ENCODE assay signal across 8 cellular contexts in the genomic region with DNA sequence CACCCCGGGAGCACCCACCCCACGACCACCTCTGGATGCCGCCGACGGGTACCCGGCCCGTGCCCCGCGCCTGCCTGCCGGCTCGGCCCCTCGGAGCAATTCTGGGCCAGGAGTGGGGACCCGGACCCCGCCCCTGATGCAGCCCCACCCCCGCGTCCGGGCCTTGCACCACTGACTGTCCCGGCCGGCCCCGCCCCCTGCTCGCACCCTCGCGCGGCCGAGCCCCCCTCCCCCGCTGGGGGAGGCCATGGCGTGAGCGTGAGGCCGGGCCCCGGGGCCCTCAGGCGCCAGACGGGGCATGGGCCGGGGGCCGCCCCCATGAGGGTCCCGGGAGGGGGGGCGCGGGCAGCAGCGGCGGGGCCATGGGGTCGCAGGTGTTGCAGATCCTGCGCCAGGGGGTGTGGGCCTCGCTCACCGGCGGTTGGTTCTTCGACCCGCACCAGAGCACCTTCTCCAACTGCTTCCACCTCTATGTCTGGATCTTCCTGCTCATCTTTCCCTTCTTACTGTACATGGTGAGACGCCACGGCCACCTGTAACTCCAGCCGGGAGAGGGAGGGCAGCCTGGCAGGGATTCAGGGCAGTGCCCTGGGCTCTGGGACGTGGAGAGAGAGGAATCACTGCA. TPM values are rescaled to one million over a fixed set of nuclear protein-coding genes. Genes with fewer than 3 reads are reported as not detected.
A peak's percentile ranks its signal among the peaks of the same experiment; 100 is the strongest.
DNase-seq lines count a peak whose midpoint lies in the region; ATAC-seq and TF ChIP-seq lines count a peak whose summit lies in the region.

No MANE protein-coding gene starts in this region.

- ATAC-seq in GM19397 (IDR thresholded peaks at IDR 0.05; ENCODE audit: unreplicated experiment): peak; percentile 1
- ATAC-seq in GM21367 (IDR thresholded peaks at IDR 0.05; ENCODE audit: unreplicated experiment): no peak

- H3K9me2 ChIP-seq in hepatocyte (replicated peaks; ENCODE audit: insufficient read depth): no peaks in the 10 kb centered on the region

- H3K27ac ChIP-seq in hepatocyte (peak overlapping the region; percentile 85), smooth muscle cell (ENCODE audit: low read depth) (peak overlapping the region; percentile 69)

- H3K4me3 ChIP-seq in hepatocyte: peak overlapping the region; percentile 16
- H3K4me3 ChIP-seq in smooth muscle cell: peak overlapping the region; percentile 80

- no peak for TF ChIP-seq CTCF in CD14-positive monocyte (IDR thresholded peaks at IDR 0.05)
- TF ChIP-seq CTCF in hepatocyte (IDR thresholded peaks at IDR 0.05; ENCODE audit: poor library complexity): no peak
- TF ChIP-seq CTCF in smooth muscle cell (IDR thresholded peaks at IDR 0.05; ENCODE audit: borderline replicate concordance, insufficient read depth, poor library complexity, severe bottlenecking): no peak

- H3K4me1 Mint-ChIP-seq in CD14-positive monocyte (peaks cover 33% of the 10 kb centered on the region), IgD-negative memory B cell (peaks cover 10 to 27% (median 26%) of the 10 kb centered on the region in 3 donors)
- H3K4me1 Mint-ChIP-seq in activated naive CD8-positive, alpha-beta T cell treated with anti-CD3 and anti-CD28 coated beads for 36 hours: peaks cover 37% of the 10 kb centered on the region

- H3K27me3 ChIP-seq in hepatocyte: no peaks in the 10 kb centered on the region
- no peaks in the 10 kb centered on the region for H3K27me3 ChIP-seq in smooth muscle cell (ENCODE audit: low read depth)

- H3K36me3 Mint-ChIP-seq in CD14-positive monocyte (peaks cover 35 to 61% of the 10 kb centered on the region in 2 donors), IgD-negative memory B cell (peaks cover 4% of the 10 kb centered on the region)
- H3K36me3 Mint-ChIP-seq in activated naive CD8-positive, alpha-beta T cell treated with anti-CD3 and anti-CD28 coated beads for 36 hours: peaks cover 23% of the 10 kb centered on the region

- intact Hi-C loops in CD14-positive monocyte (cut with micrococcal nuclease): loop anchor here (2.0 to 10.0 kb wide), 4 partner anchors 36 to 71 kb away; a partner anchor contains a TSS

- H3K79me2 ChIP-seq in hepatocyte (peaks cover 61% of the 10 kb centered on the region), smooth muscle cell (ENCODE audit: low read depth) (peaks cover 52% of the 10 kb centered on the region)

- H3K9ac ChIP-seq in smooth muscle cell (ENCODE audit: low read depth): peak overlapping the region; percentile 81

- H3F3A ChIP-seq in smooth muscle cell (ENCODE audit: low read depth): no peaks in the 10 kb centered on the region

- H3K4me1 ChIP-seq in hepatocyte (ENCODE audit: insufficient read depth) (peaks cover 25% of the 10 kb centered on the region), smooth muscle cell (ENCODE audit: low read depth) (peaks cover 20% of the 10 kb centered on the region)

- peaks cover 24% of the 10 kb centered on the region for H4K20me1 ChIP-seq in hepatocyte (ENCODE audit: insufficient read depth, poor library complexity, severe bottlenecking)
- H4K20me1 ChIP-seq in smooth muscle cell (ENCODE audit: low read depth): peaks cover 29% of the 10 kb centered on the region

- no peaks in the 10 kb centered on the region for H3K9me3 ChIP-seq in hepatocyte (ENCODE audit: low read depth)
- H3K9me3 ChIP-seq in smooth muscle cell (replicated peaks; ENCODE audit: low read depth): no peaks in the 10 kb centered on the region

- 11% methylated on average over 11 of the region's 50 CpGs for whole genome bisulfite sequencing in hepatocyte (ENCODE audit: low lambda C conversion rate, missing lambda C conversion rate)
- 8% methylated on average over 17 of the region's 50 CpGs for WGBS in smooth muscle cell (ENCODE audit: low lambda C conversion rate)

- H3K9me3 Mint-ChIP-seq in CD14-positive monocyte (peaks cover 0 to 1% (median 0%) of the 10 kb centered on the region in 7 donors), IgD-negative memory B cell (no peaks in the 10 kb centered on the region)
- H3K9me3 Mint-ChIP-seq in activated naive CD8-positive, alpha-beta T cell treated with anti-CD3 and anti-CD28 coated beads for 36 hours: no peaks in the 10 kb centered on the region

- H2AFZ ChIP-seq in hepatocyte (no peak overlapping the region), smooth muscle cell (ENCODE audit: low read depth) (no peak overlapping the region)

- H3K36me3 ChIP-seq in hepatocyte (replicated peaks; ENCODE audit: insufficient read depth, low read depth) (no peaks in the 10 kb centered on the region), smooth muscle cell (ENCODE audit: low read depth) (no peaks in the 10 kb centered on the region)

- H3K27ac Mint-ChIP-seq in CD14-positive monocyte (peak overlapping the region; percentile 89 to 99 (median 96)), IgD-negative memory B cell (peak overlapping the region; percentile 86 to 97 (median 90))
- H3K27ac Mint-ChIP-seq in activated naive CD8-positive, alpha-beta T cell treated with anti-CD3 and anti-CD28 coated beads for 36 hours: peak overlapping the region; percentile 98

- peak overlapping the region; percentile 91 for H3K4me2 ChIP-seq in hepatocyte
- H3K4me2 ChIP-seq in smooth muscle cell: peak overlapping the region; percentile 94

- no peak for DNase-seq in CD14-positive monocyte (ENCODE audit: low spot score)
- DNase-seq in activated naive CD8-positive, alpha-beta T cell treated with anti-CD3 and anti-CD28 coated beads for 36 hours: peak; percentile 70
- DNase-seq in hepatocyte (ENCODE audit: low spot score): peak; percentile 83
- no peak for DNase-seq in smooth muscle cell (lab: John Stamatoyannopoulos, UW; ENCODE audit: unreplicated experiment)
- DNase-seq in NCI-H1694 (lab: John Stamatoyannopoulos, UW): no peak

- peak overlapping the region; percentile 89 to 93 for H3K4me3 Mint-ChIP-seq in CD14-positive monocyte
- H3K4me3 Mint-ChIP-seq in IgD-negative memory B cell: peak overlapping the region; percentile 89 to 98 (median 96)
- peak overlapping the region; percentile 99 for H3K4me3 Mint-ChIP-seq in activated naive CD8-positive, alpha-beta T cell treated with anti-CD3 and anti-CD28 coated beads for 36 hours

- H3K27me3 Mint-ChIP-seq in CD14-positive monocyte (ENCODE audit: low read depth in 3 of 3) (no peaks in the 10 kb centered on the region), IgD-negative memory B cell (no peaks in the 10 kb centered on the region)
- H3K27me3 Mint-ChIP-seq in activated naive CD8-positive, alpha-beta T cell treated with anti-CD3 and anti-CD28 coated beads for 36 hours: no peaks in the 10 kb centered on the region

RNA-seq across cellular contexts. Expression of a gene that starts 0.5 kb away (rescaled TPM):
- polyA plus RNA-seq in CD14-positive monocyte (1 to 10 TPM in 1 of 2 donors, under 1 TPM in 1; 0.58 to 1.7 TPM), IgD-negative memory B cell (6.8 TPM), hepatocyte (17.6 and 20.0 TPM in 2 replicates), smooth muscle cell (18.3 and 20.7 TPM in 2 replicates)
- 10 to 100 TPM; 40.9 to 42.6 TPM for total RNA-seq in activated naive CD8-positive, alpha-beta T cell treated with anti-CD3 and anti-CD28 coated beads for 36 hours
- total RNA-seq in hepatocyte (22.2 and 27.4 TPM in 2 replicates), smooth muscle cell (12.0 and 17.5 TPM in 2 replicates)

RNA-seq across cellular contexts. Expression of a gene that starts 2.0 kb away (rescaled TPM):
- 10 to 100 TPM; 20.8 to 32.0 TPM for polyA plus RNA-seq in CD14-positive monocyte
- polyA plus RNA-seq in IgD-negative memory B cell: 26.5 TPM
- 10 to 100 TPM; 51.2 to 54.8 TPM for total RNA-seq in activated naive CD8-positive, alpha-beta T cell treated with anti-CD3 and anti-CD28 coated beads for 36 hours
- 39.3 and 40.5 TPM in 2 replicates for total RNA-seq in hepatocyte
- polyA plus RNA-seq in hepatocyte: 55.3 and 59.5 TPM in 2 replicates
- total RNA-seq in smooth muscle cell: 14.9 and 15.0 TPM in 2 replicates
- 17.3 and 29.7 TPM in 2 replicates for polyA plus RNA-seq in smooth muscle cell

RNA-seq across cellular contexts. Expression of a gene that starts 20.5 kb away (rescaled TPM):
- polyA plus RNA-seq in CD14-positive monocyte: not detected
- not detected for polyA plus RNA-seq in IgD-negative memory B cell
- total RNA-seq in activated naive CD8-positive, alpha-beta T cell treated with anti-CD3 and anti-CD28 coated beads for 36 hours: under 1 TPM; 0.37 to 0.62 TPM
- total RNA-seq in hepatocyte: not detected in 2 replicates
- 0.37 TPM in 1 of 2 replicates, not detected in the other for polyA plus RNA-seq in hepatocyte
- 1.7 TPM in 1 of 2 replicates, not detected in the other for total RNA-seq in smooth muscle cell
- polyA plus RNA-seq in smooth muscle cell: not detected in 2 replicates

RNA-seq across cellular contexts. Expression of a gene that starts 21.8 kb away (rescaled TPM):
- polyA plus RNA-seq in CD14-positive monocyte (10 to 100 TPM; 83.4 to 86.5 TPM), IgD-negative memory B cell (253 TPM), hepatocyte (35.2 and 42.9 TPM in 2 replicates), smooth muscle cell (63.8 and 67.6 TPM in 2 replicates)
- 100 to 1,000 TPM; 123 to 127 TPM for total RNA-seq in activated naive CD8-positive, alpha-beta T cell treated with anti-CD3 and anti-CD28 coated beads for 36 hours
- total RNA-seq in hepatocyte (15.6 and 19.1 TPM in 2 replicates), smooth muscle cell (9.8 and 15.9 TPM in 2 replicates)

RNA-seq across cellular contexts. Expression of a gene that starts 40.2 kb away (rescaled TPM):
- polyA plus RNA-seq in CD14-positive monocyte (10 to 100 TPM; 29.6 to 42.6 TPM), IgD-negative memory B cell (16.1 TPM), hepatocyte (12.5 and 18.1 TPM in 2 replicates), smooth muscle cell (28.4 and 29.5 TPM in 2 replicates)
- 10 to 100 TPM; 55.7 to 60.0 TPM for total RNA-seq in activated naive CD8-positive, alpha-beta T cell treated with anti-CD3 and anti-CD28 coated beads for 36 hours
- total RNA-seq in hepatocyte (8.4 and 20.9 TPM in 2 replicates), smooth muscle cell (5.1 and 14.0 TPM in 2 replicates)

Comparison
In these comparisons a context has a peak if more than half of its experiments do, and no peak if none do; other contexts are left out.
1. DNase-seq: peak in activated naive CD8-positive, alpha-beta T cell treated with anti-CD3 and anti-CD28 coated beads for 36 hours (single experiment) and hepatocyte (single experiment); none in CD14-positive monocyte (single experiment), smooth muscle cell (single experiment) and NCI-H1694 (single experiment).
2. Peak in every context shown above with its lines, with median percentiles within 50 percentile points of each other: H3K27ac Mint-ChIP-seq and H3K4me3 Mint-ChIP-seq.